Comparison of ENCODE assay signal across 8 cellular contexts in the genomic region with DNA sequence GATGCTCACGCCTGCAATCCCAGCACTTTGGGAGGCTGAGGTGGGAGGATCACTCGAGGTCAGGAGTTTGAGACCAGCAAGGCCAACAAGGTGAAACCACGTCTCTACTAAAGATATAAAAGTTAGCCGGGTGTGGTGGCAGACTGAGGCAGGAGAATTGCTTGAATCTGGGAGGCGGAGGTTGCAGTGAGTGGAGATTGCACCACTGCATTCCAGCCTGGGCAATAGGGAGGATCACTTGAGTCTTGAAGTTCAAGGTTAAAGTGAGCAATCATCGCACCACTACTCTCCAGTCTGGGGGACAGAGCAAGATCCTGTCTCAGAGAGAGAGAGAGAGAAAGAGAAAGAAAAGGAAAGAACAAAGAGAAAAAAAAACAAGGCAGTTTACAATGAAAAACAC. TPM values are rescaled to one million over a fixed set of nuclear protein-coding genes. Genes with fewer than 3 reads are reported as not detected.
A peak's percentile ranks its signal among the peaks of the same experiment; 100 is the strongest.
DNase-seq lines count a peak whose midpoint lies in the region; ATAC-seq, FAIRE-seq and TF ChIP-seq lines count a peak whose summit lies in the region.
"Not testable (repeated sequence)": the region's sequence is repeated elsewhere in the genome, so short reads cannot be mapped to it uniquely, and the experiment has no call there.

No MANE protein-coding gene starts in this region.

- peak overlapping the region in 58 of 59 donors; percentile 0 to 99 (median 81) for H3K27ac ChIP-seq in dorsolateral prefrontal cortex
- H3K27ac ChIP-seq in small intestine (ENCODE audit: low read depth in 1 of 2, low read length in 1 of 2), result not testable (repeated sequence)
- H3K27ac ChIP-seq in vagina, result peak overlapping the region; percentile 68

- not testable (repeated sequence) for H3K4me1 ChIP-seq in small intestine (ENCODE audit: control insufficient read depth in 2 of 2, insufficient read depth in 1 of 2, low read depth in 1 of 2, low read length in 1 of 2); vagina

- not testable (repeated sequence) for H3K27me3 Mint-ChIP-seq in activated T-helper 17 cell treated with anti-CD3 and anti-CD28 coated beads, Interleukin-2, amount 50 U/mL, for 72 hours; naive B cell

- WGBS in small intestine, 3 donors, result 59 to 82% (median 60%) methylated on average over 6 of the region's 6 CpGs

- not testable (repeated sequence) for H3K4me1 Mint-ChIP-seq in activated T-helper 17 cell treated with anti-CD3 and anti-CD28 coated beads, Interleukin-2, amount 50 U/mL, for 72 hours; naive B cell

- not testable (repeated sequence) for H3K27me3 ChIP-seq in dorsolateral prefrontal cortex; small intestine (ENCODE audit: control insufficient read depth in 2 of 2, insufficient read depth in 2 of 2, low read length in 2 of 2); vagina

- not testable (repeated sequence) for FAIRE-seq in small intestine (lab: Jason Lieb, UNC)

- peak; percentile 11 for DNase-seq in EL
- DNase-seq in amniotic epithelial cell (ENCODE audit: low read depth), result peak; percentile 88
- DNase-seq in dorsolateral prefrontal cortex; naive B cell; vagina (ENCODE audit: extremely low spot score in 2 of 2): not testable (repeated sequence)
- peak; percentile 53 to 60 for DNase-seq in foreskin fibroblast
- DNase-seq in small intestine, result peak; percentile 57

- H3K36me3 Mint-ChIP-seq in activated T-helper 17 cell treated with anti-CD3 and anti-CD28 coated beads, Interleukin-2, amount 50 U/mL, for 72 hours (ENCODE audit: low read depth); naive B cell: not testable (repeated sequence)

- not testable (repeated sequence) for ATAC-seq in activated T-helper 17 cell treated with anti-CD3 and anti-CD28 coated beads, Interleukin-2, amount 50 U/mL, for 72 hours (replicated peaks); naive B cell (ENCODE audit: low read depth in 2 of 2)

- intact Hi-C loops in dorsolateral prefrontal cortex (cut with DNase I); vagina (cut with DNase I): not testable (repeated sequence)

- not testable (repeated sequence) for TF ChIP-seq CTCF in dorsolateral prefrontal cortex (IDR thresholded peaks at IDR 0.05 in 54 of 56, conservative IDR thresholded peaks at IDR 0.05 in 2 of 56; ENCODE audit: low read depth in 1 of 56, partially characterized antibody in 56 of 56); foreskin fibroblast (IDR thresholded peaks at IDR 0.05; ENCODE audit: low read depth, low read length); vagina (IDR thresholded peaks at IDR 0.05)

- not testable (repeated sequence) for H3K9me3 Mint-ChIP-seq in activated T-helper 17 cell treated with anti-CD3 and anti-CD28 coated beads, Interleukin-2, amount 50 U/mL, for 72 hours; naive B cell

- not testable (repeated sequence) for TF ChIP-seq POLR2A in vagina (IDR thresholded peaks at IDR 0.05)

- H3K9me3 ChIP-seq in small intestine (ENCODE audit: control insufficient read depth, low read depth); vagina: not testable (repeated sequence)

- H3K4me3 Mint-ChIP-seq in activated T-helper 17 cell treated with anti-CD3 and anti-CD28 coated beads, Interleukin-2, amount 50 U/mL, for 72 hours, result not testable (repeated sequence)
- H3K4me3 Mint-ChIP-seq in naive B cell, result peak overlapping the region in 1 of 8 donors; percentile 64

- not testable (repeated sequence) for H3K36me3 ChIP-seq in small intestine (ENCODE audit: control insufficient read depth in 2 of 2, insufficient read depth in 2 of 2, low read length in 2 of 2); vagina

- H3K4me3 ChIP-seq in dorsolateral prefrontal cortex, result peak overlapping the region in 14 of 59 donors; percentile 5 to 49 (median 33)
- not testable (repeated sequence) for H3K4me3 ChIP-seq in foreskin fibroblast (ENCODE audit: low read depth in 1 of 2, low read length in 2 of 2); small intestine (ENCODE audit: low read depth in 1 of 2, low read length in 2 of 2); vagina

- peak overlapping the region; percentile 36 for H3K27ac Mint-ChIP-seq in activated T-helper 17 cell treated with anti-CD3 and anti-CD28 coated beads, Interleukin-2, amount 50 U/mL, for 72 hours
- peak overlapping the region in 4 of 6 donors; percentile 32 to 68 (median 56) for H3K27ac Mint-ChIP-seq in naive B cell

RNA-seq across cellular contexts. Expression of a gene that starts 13.5 kb away (rescaled TPM):
- total RNA-seq in activated T-helper 17 cell treated with anti-CD3 and anti-CD28 coated beads, Interleukin-2, amount 50 U/mL, for 72 hours, result 10 to 100 TPM; 29.7 to 51.5 TPM
- 100 to 1,000 TPM in 82 of 120 experiments, 10 to 100 TPM in 38; 31.4 to 701 (median 120) TPM for total RNA-seq in dorsolateral prefrontal cortex
- 10 to 100 TPM in 4 of 6 donors, 1 to 10 TPM in 2; 6.6 to 59.1 (median 24.3) TPM for polyA plus RNA-seq in naive B cell (ENCODE audit: low read depth in 6 of 6)
- polyA plus RNA-seq in small intestine, result 100 to 1,000 TPM; 127 to 848 (median 239) TPM
- total RNA-seq in vagina, result 608 TPM
